Comparison of ENCODE assay signal across 11 cellular contexts in the genomic region with DNA sequence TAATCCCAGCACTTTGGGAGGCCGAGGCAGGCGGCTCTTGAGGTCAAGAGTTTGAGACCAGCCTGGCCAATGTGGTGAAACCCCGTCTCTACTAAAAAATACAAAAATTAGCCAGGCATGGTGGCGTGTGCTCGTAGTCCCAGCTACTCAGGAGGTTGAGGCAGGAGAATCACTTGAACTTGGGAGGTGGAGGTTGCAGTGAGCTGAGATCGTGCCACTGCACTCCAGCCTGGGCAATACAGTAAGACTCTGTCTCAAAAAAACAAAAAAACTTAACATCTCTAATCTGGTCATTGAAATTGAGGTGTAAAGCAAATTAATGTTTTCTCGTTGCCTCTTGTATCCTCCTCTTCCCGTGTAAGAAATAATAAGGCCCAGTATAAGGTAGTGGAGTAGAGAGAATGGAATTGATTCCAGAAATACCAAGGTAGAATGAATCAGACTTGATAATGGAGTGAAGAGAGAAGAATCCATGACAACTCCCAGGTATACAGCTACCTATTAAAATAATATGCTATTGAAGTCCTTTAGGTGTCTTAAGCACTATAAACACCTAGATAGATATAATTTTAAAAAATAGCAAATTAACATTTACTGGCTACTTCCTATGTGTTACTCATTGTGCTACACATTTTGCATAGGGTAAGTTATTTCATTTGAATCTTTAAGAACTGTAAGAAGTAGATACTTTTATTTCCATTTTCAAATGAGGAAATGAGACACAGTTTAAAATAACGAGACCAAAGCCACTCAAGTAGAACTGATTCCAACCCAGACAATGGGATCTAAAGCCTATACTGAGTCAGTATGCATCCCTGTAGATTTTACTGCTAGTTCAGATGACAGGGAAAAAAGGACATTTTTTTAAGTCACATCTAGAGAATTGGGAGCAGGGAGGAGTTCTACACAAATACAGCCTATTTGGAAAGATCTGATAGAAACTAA. TPM values are rescaled to one million over a fixed set of nuclear protein-coding genes. Genes with fewer than 3 reads are reported as not detected.
A peak's percentile ranks its signal among the peaks of the same experiment; 100 is the strongest.
DNase-seq lines count a peak whose midpoint lies in the region; ATAC-seq lines count a peak whose summit lies in the region.
"Had no signal": no experiment of that assay in that cellular context is flagged by ENCODE, and none has a peak within 500 bp of the region (broad histone marks: within the 10 kb centered on the region; RNA-seq: fewer than 3 reads in every experiment).

No MANE protein-coding gene starts in this region.

- H3K9ac ChIP-seq in GM23248 = no peak overlapping the region

- H3K9me2 ChIP-seq in GM23248 (ENCODE audit: insufficient read depth) = no peaks in the 10 kb centered on the region

- no peaks in the 10 kb centered on the region for H3K27me3 Mint-ChIP-seq in activated T-cell treated with anti-CD3 and anti-CD28 coated beads, Interleukin-2, amount 50 U/mL, for 72 hours (ENCODE audit: low read depth)
- H3K27me3 Mint-ChIP-seq in activated naive CD8-positive, alpha-beta T cell = no peaks in the 10 kb centered on the region

- DNase-seq in activated T-cell treated with anti-CD3 and anti-CD28 coated beads, Interleukin-2, amount 50 U/mL, for 72 hours = no peak
- DNase-seq in activated T-cell treated with anti-CD3 and anti-CD28 coated beads, Interleukin-2, amount 50 U/mL, for 48 hours = no peak
- DNase-seq in stimulated activated effector memory CD8-positive, alpha-beta T cell treated with anti-CD3 and anti-CD28 coated beads, Interleukin-12 subunit alpha, Interleukin-12 subunit beta, amount 100 ng/mL, for 72 hours (ENCODE audit: low spot score in 2 of 2) = no peak
- no peak for DNase-seq in H4 (ENCODE audit: low spot score)
- no peak for DNase-seq in effector memory CD4-positive, alpha-beta T cell
- DNase-seq in GM23248 = no peak
- DNase-seq: activated CD8-positive, alpha-beta memory T cell treated with anti-CD3 and anti-CD28 coated beads, Interleukin-2, amount 50 U/mL, for 48 hours; transverse colon had no signal

- peaks cover 2 to 7% of the 10 kb centered on the region in 2 donors for H3K36me3 Mint-ChIP-seq in activated T-cell treated with anti-CD3 and anti-CD28 coated beads, Interleukin-2, amount 50 U/mL, for 72 hours (ENCODE audit: insufficient read depth in 2 of 2)
- peaks cover 3% of the 10 kb centered on the region for H3K36me3 Mint-ChIP-seq in activated naive CD8-positive, alpha-beta T cell
- peaks cover 89% of the 10 kb centered on the region for H3K36me3 Mint-ChIP-seq in stimulated activated effector memory CD8-positive, alpha-beta T cell treated with anti-CD3 and anti-CD28 coated beads, Interleukin-12 subunit alpha, Interleukin-12 subunit beta, amount 100 ng/mL, for 72 hours

- no peak for ATAC-seq in activated T-cell treated with anti-CD3 and anti-CD28 coated beads, Interleukin-2, amount 50 U/mL, for 72 hours (replicated peaks in 1 of 2)
- peak; percentile 34 for ATAC-seq in HG03108 (IDR thresholded peaks at IDR 0.05; ENCODE audit: unreplicated experiment)
- no peak for ATAC-seq in stimulated activated effector memory CD8-positive, alpha-beta T cell treated with anti-CD3 and anti-CD28 coated beads, Interleukin-12 subunit alpha, Interleukin-12 subunit beta, amount 100 ng/mL, for 72 hours

- peaks cover under 1% of the 10 kb centered on the region for H3K36me3 ChIP-seq in effector memory CD4-positive, alpha-beta T cell (ENCODE audit: control insufficient read depth, insufficient read depth, low read length)
- H3K36me3 ChIP-seq in GM23248 (ENCODE audit: low read depth) = no peaks in the 10 kb centered on the region
- H3K36me3 ChIP-seq: prostate gland, transverse colon had no signal

- peaks cover 77% of the 10 kb centered on the region for H3K4me1 Mint-ChIP-seq in activated T-cell treated with anti-CD3 and anti-CD28 coated beads, Interleukin-2, amount 50 U/mL, for 72 hours (ENCODE audit: low read depth)
- peaks cover 89% of the 10 kb centered on the region for H3K4me1 Mint-ChIP-seq in activated naive CD8-positive, alpha-beta T cell (ENCODE audit: low read depth)
- peaks cover 71% of the 10 kb centered on the region for H3K4me1 Mint-ChIP-seq in stimulated activated effector memory CD8-positive, alpha-beta T cell treated with anti-CD3 and anti-CD28 coated beads, Interleukin-12 subunit alpha, Interleukin-12 subunit beta, amount 100 ng/mL, for 72 hours

- no peaks in the 10 kb centered on the region for H3K9me3 ChIP-seq in effector memory CD4-positive, alpha-beta T cell (ENCODE audit: control insufficient read depth, low read length)
- H3K9me3 ChIP-seq in GM23248 (ENCODE audit: low read depth) = no peaks in the 10 kb centered on the region
- H3K9me3 ChIP-seq: prostate gland, transverse colon had no signal

- H3K4me3 Mint-ChIP-seq in activated T-cell treated with anti-CD3 and anti-CD28 coated beads, Interleukin-2, amount 50 U/mL, for 72 hours = peak overlapping the region in 1 of 2 donors; percentile 20
- peak overlapping the region; percentile 60 for H3K4me3 Mint-ChIP-seq in activated naive CD8-positive, alpha-beta T cell
- peak overlapping the region; percentile 20 for H3K4me3 Mint-ChIP-seq in stimulated activated effector memory CD8-positive, alpha-beta T cell treated with anti-CD3 and anti-CD28 coated beads, Interleukin-12 subunit alpha, Interleukin-12 subunit beta, amount 100 ng/mL, for 72 hours

- H4K20me1 ChIP-seq in GM23248 (ENCODE audit: insufficient read depth) = peaks cover 24% of the 10 kb centered on the region; the same call in 1 of the 2 replicates

- H3K4me2 ChIP-seq in GM23248 (ENCODE audit: unreplicated experiment) = no peak overlapping the region

- no peak overlapping the region for H3K4me3 ChIP-seq in effector memory CD4-positive, alpha-beta T cell (ENCODE audit: insufficient read depth, low read depth, low read length, poor library complexity, severe bottlenecking)
- H3K4me3 ChIP-seq in GM23248 = no peak overlapping the region
- H3K4me3 ChIP-seq: prostate gland, transverse colon had no signal

- in situ Hi-C loops in GM23248 (cut with MboI) = no loop called here

- no peak overlapping the region for H2AFZ ChIP-seq in GM23248

- H3K4me1 ChIP-seq in effector memory CD4-positive, alpha-beta T cell (ENCODE audit: control insufficient read depth, insufficient read depth, low read length, poor library complexity, severe bottlenecking) = peaks cover 29% of the 10 kb centered on the region
- H3K4me1 ChIP-seq in GM23248 (ENCODE audit: insufficient read depth) = peaks cover 71% of the 10 kb centered on the region
- H3K4me1 ChIP-seq: prostate gland had no signal

- no peak overlapping the region for H3K27ac ChIP-seq in effector memory CD4-positive, alpha-beta T cell (ENCODE audit: insufficient read depth, low read length, poor library complexity, severe bottlenecking)
- no peak overlapping the region for H3K27ac ChIP-seq in GM23248
- H3K27ac ChIP-seq: prostate gland, transverse colon had no signal

- H3K27ac Mint-ChIP-seq in activated T-cell treated with anti-CD3 and anti-CD28 coated beads, Interleukin-2, amount 50 U/mL, for 72 hours = peak overlapping the region; percentile 34
- H3K27ac Mint-ChIP-seq in activated naive CD8-positive, alpha-beta T cell = peak overlapping the region; percentile 91
- peak overlapping the region; percentile 81 for H3K27ac Mint-ChIP-seq in stimulated activated effector memory CD8-positive, alpha-beta T cell treated with anti-CD3 and anti-CD28 coated beads, Interleukin-12 subunit alpha, Interleukin-12 subunit beta, amount 100 ng/mL, for 72 hours

- H3F3A ChIP-seq in GM23248 (ENCODE audit: insufficient read depth) = peaks cover 69% of the 10 kb centered on the region

- H3K9me3 Mint-ChIP-seq in activated T-cell treated with anti-CD3 and anti-CD28 coated beads, Interleukin-2, amount 50 U/mL, for 72 hours = no peaks in the 10 kb centered on the region
- H3K9me3 Mint-ChIP-seq in activated naive CD8-positive, alpha-beta T cell (ENCODE audit: low read depth) = no peaks in the 10 kb centered on the region
- H3K9me3 Mint-ChIP-seq in stimulated activated effector memory CD8-positive, alpha-beta T cell treated with anti-CD3 and anti-CD28 coated beads, Interleukin-12 subunit alpha, Interleukin-12 subunit beta, amount 100 ng/mL, for 72 hours = no peaks in the 10 kb centered on the region

- H3K27me3 ChIP-seq in effector memory CD4-positive, alpha-beta T cell (replicated peaks; ENCODE audit: control insufficient read depth, insufficient read depth, low read length, poor library complexity, severe bottlenecking) = no peaks in the 10 kb centered on the region
- H3K27me3 ChIP-seq in GM23248 (replicated peaks; ENCODE audit: insufficient read depth) = no peaks in the 10 kb centered on the region
- H3K27me3 ChIP-seq: transverse colon had no signal

- 93% methylated on average over 9 of the region's 9 CpGs for WGBS in GM23248 (ENCODE audit: low coverage in 1 of 2, low lambda C conversion rate in 2 of 2, missing lambda C conversion rate in 2 of 2), 2 experiments

- H3K79me2 ChIP-seq in GM23248 (ENCODE audit: insufficient read depth) = peaks cover 100% of the 10 kb centered on the region

RNA-seq across cellular contexts. Expression of gene RAP1B, which starts 23.2 kb away (rescaled TPM):
- 100 to 1,000 TPM; 162 to 209 TPM for total RNA-seq in activated T-cell treated with anti-CD3 and anti-CD28 coated beads, Interleukin-2, amount 50 U/mL, for 72 hours
- total RNA-seq in H4 (2014; rRNA removed; shearing (Covaris generic)) = 122 and 159 TPM in 2 replicates
- 275 and 290 TPM in 2 replicates for total RNA-seq in GM23248 (2014; rRNA removed; shearing (Covaris generic))
- polyA plus RNA-seq in GM23248 (2016; fragmentation: Nextera tagmentation; extraction: Ambion mirVana) = 353 and 363 TPM in 2 replicates

RNA-seq across cellular contexts. Expression of gene NUP107, which starts 52.9 kb away (rescaled TPM):
- 100 to 1,000 TPM; 100 to 108 TPM for total RNA-seq in activated T-cell treated with anti-CD3 and anti-CD28 coated beads, Interleukin-2, amount 50 U/mL, for 72 hours
- 57.0 and 89.9 TPM in 2 replicates for total RNA-seq in H4 (2014; rRNA removed; shearing (Covaris generic))
- total RNA-seq in GM23248 (2014; rRNA removed; shearing (Covaris generic)) = 29.4 and 41.2 TPM in 2 replicates
- 35.6 and 40.1 TPM in 2 replicates for polyA plus RNA-seq in GM23248 (2016; fragmentation: Nextera tagmentation; extraction: Ambion mirVana)

Comparison
In these comparisons a context has a peak if more than half of its experiments do, and no peak if none do; other contexts are left out.
1. H3K27ac Mint-ChIP-seq: peak in every context shown above with its lines; median percentile 91 in activated naive CD8-positive, alpha-beta T cell; 81 in stimulated activated effector memory CD8-positive, alpha-beta T cell treated with anti-CD3 and anti-CD28 coated beads, Interleukin-12 subunit alpha, Interleukin-12 subunit beta, amount 100 ng/mL, for 72 hours; 34 in activated T-cell treated with anti-CD3 and anti-CD28 coated beads, Interleukin-2, amount 50 U/mL, for 72 hours.